ENCODE assay signal across 10 cellular contexts in genomic region chr21:45768011-45768740, GRCh38.
DNase-seq lines count a peak whose midpoint lies in the region; ATAC-seq and TF ChIP-seq lines count a peak whose summit lies in the region.
"Had no signal": no experiment of that assay in that cellular context is flagged by ENCODE, and none has a peak within 500 bp of the region (broad histone marks: within the 10 kb centered on the region; RNA-seq: fewer than 3 reads in every experiment).

No MANE protein-coding gene starts in this region.

- ATAC-seq in activated CD8-positive, alpha-beta T cell treated with anti-CD3 and anti-CD28 coated beads for 36 hours, result peak; percentile 74
- ATAC-seq in GM19035 (IDR thresholded peaks at IDR 0.05; ENCODE audit: unreplicated experiment), result no peak
- ATAC-seq: foreskin keratinocyte, left lung had no signal

- DNase-seq in GM03348 (ENCODE audit: low spot score) (peak; percentile 43), cardiac fibroblast (ENCODE audit: low read depth in 2 of 2) (peak; percentile 34 to 62), D341Med (ENCODE audit: low spot score) (no peak), midbrain (lab: John Stamatoyannopoulos, UW) (no peak), foreskin melanocyte (no peak)
- peak; percentile 78 for DNase-seq in activated CD8-positive, alpha-beta T cell treated with anti-CD3 and anti-CD28 coated beads for 36 hours
- DNase-seq in stimulated activated CD4-positive, alpha-beta T cell treated with anti-CD3 and anti-CD28 coated beads, Interleukin-2, amount 100 ng/mL, for 24 hours, result peak; percentile 53 to 63
- DNase-seq: foreskin keratinocyte had no signal

- CTCF ChIA-PET in activated CD8-positive, alpha-beta T cell treated with anti-CD3 and anti-CD28 coated beads for 36 hours (lab: Charles Lee), result interaction anchor here (1.0 to 1.5 kb wide), 4 partner anchors 12 to 176 kb away, joined by 3 read pairs; no protein-coding TSS in a partner anchor

- H3K4me3 Mint-ChIP-seq in activated CD8-positive, alpha-beta T cell treated with anti-CD3 and anti-CD28 coated beads for 36 hours, result peak overlapping the region; percentile 32

- TF ChIP-seq CTCF in activated CD8-positive, alpha-beta T cell treated with anti-CD3 and anti-CD28 coated beads for 36 hours (IDR thresholded peaks at IDR 0.05), result no peak
- TF ChIP-seq CTCF in cardiac fibroblast (IDR thresholded peaks at IDR 0.05; ENCODE audit: low read depth, low read length), result no peak

- peaks cover 3% of the 10 kb centered on the region for H3K9me3 Mint-ChIP-seq in activated CD8-positive, alpha-beta T cell treated with anti-CD3 and anti-CD28 coated beads for 36 hours

- peaks cover 41% of the 10 kb centered on the region for H3K4me1 Mint-ChIP-seq in activated CD8-positive, alpha-beta T cell treated with anti-CD3 and anti-CD28 coated beads for 36 hours (ENCODE audit: low read depth)

- intact Hi-C loops in activated CD8-positive, alpha-beta T cell treated with anti-CD3 and anti-CD28 coated beads for 36 hours (cut with micrococcal nuclease), result loop anchor here (2.0 kb wide), 1 partner anchor 51 kb away; no protein-coding TSS in a partner anchor

- H3K4me3 ChIP-seq in cardiac fibroblast (replicated peaks in 1 of 2; ENCODE audit: low read depth in 2 of 2, low read length in 2 of 2), result no peak overlapping the region
- H3K4me3 ChIP-seq: left lung had no signal

- no peaks in the 10 kb centered on the region for H3K36me3 Mint-ChIP-seq in activated CD8-positive, alpha-beta T cell treated with anti-CD3 and anti-CD28 coated beads for 36 hours (ENCODE audit: low read depth)

- peak overlapping the region; percentile 89 for H3K27ac Mint-ChIP-seq in activated CD8-positive, alpha-beta T cell treated with anti-CD3 and anti-CD28 coated beads for 36 hours

- POLR2A ChIA-PET in activated CD8-positive, alpha-beta T cell treated with anti-CD3 and anti-CD28 coated beads for 36 hours (lab: Charles Lee), result interaction anchor here (0.8 to 2.7 kb wide), 3 partner anchors 51 to 225 kb away, joined by 3 to 10 read pairs (median 3); no protein-coding TSS in a partner anchor

- H3K27me3 Mint-ChIP-seq in activated CD8-positive, alpha-beta T cell treated with anti-CD3 and anti-CD28 coated beads for 36 hours, result no peaks in the 10 kb centered on the region

Comparison
In these comparisons a context has a peak if more than half of its experiments do, and no peak if none do; other contexts are left out.
1. DNase-seq: peak in GM03348 (single experiment), activated CD8-positive, alpha-beta T cell treated with anti-CD3 and anti-CD28 coated beads for 36 hours (single experiment), cardiac fibroblast (2 of 2) and stimulated activated CD4-positive, alpha-beta T cell treated with anti-CD3 and anti-CD28 coated beads, Interleukin-2, amount 100 ng/mL, for 24 hours (2 of 2); none in D341Med (single experiment), midbrain (single experiment) and foreskin melanocyte (single experiment).